ENCODE assay signal across 22 cellular contexts in genomic region chr9:70576121-70576520, GRCh38.
DNase-seq lines count a peak whose midpoint lies in the region; ATAC-seq, FAIRE-seq and TF ChIP-seq lines count a peak whose summit lies in the region.
"Had no signal": no experiment of that assay in that cellular context is flagged by ENCODE, and none has a peak within 500 bp of the region (broad histone marks: within the 10 kb centered on the region; RNA-seq: fewer than 3 reads in every experiment).

No MANE protein-coding gene starts in this region.

- H3K4me3 ChIP-seq in kidney (ENCODE audit: low read length in 2 of 2) (no peak overlapping the region), tibial nerve (no peak overlapping the region), body of pancreas (no peak overlapping the region), endodermal cell (ENCODE audit: low read length) (no peak overlapping the region)
- H3K4me3 ChIP-seq: A549, GM23248 had no signal

- peak; percentile 29 for DNase-seq in CD1c-positive myeloid dendritic cell (ENCODE audit: extremely low spot score)
- DNase-seq in kidney, result no peak
- DNase-seq in tibial nerve (ENCODE audit: low spot score in 2 of 2), result no peak
- DNase-seq in GM20000 (ENCODE audit: low spot score), result no peak
- no peak for DNase-seq in body of pancreas
- no peak for DNase-seq in endodermal cell
- DNase-seq: 8988T; CD4-positive, alpha-beta T cell; CD8-positive, alpha-beta memory T cell; DMS 273 treated with DMSO at 0.1 percent for 48 hours; DMS79; GF-D8; GM23248; H7; HCEC 1CT had no signal

- H3K4me1 Mint-ChIP-seq in dendritic cell treated with granulocyte-macrophage colony-stimulating factor and Interleukin-4, amounts not matched to agents 40 ng/mL and 50 ng/mL, for 4 days (ENCODE audit: low read depth), result peaks cover 42% of the 10 kb centered on the region
- peaks cover 8% of the 10 kb centered on the region for H3K4me1 Mint-ChIP-seq in endodermal cell
- H3K4me1 Mint-ChIP-seq: CD8-positive, alpha-beta memory T cell had no signal

- ATAC-seq in body of pancreas, result no peak
- ATAC-seq: A549 had no signal

- H3K27ac Mint-ChIP-seq in dendritic cell treated with granulocyte-macrophage colony-stimulating factor and Interleukin-4, amounts not matched to agents 40 ng/mL and 50 ng/mL, for 4 days, result peak overlapping the region; percentile 58
- no peak overlapping the region for H3K27ac Mint-ChIP-seq in endodermal cell
- H3K27ac Mint-ChIP-seq: CD4-positive, alpha-beta T cell; CD8-positive, alpha-beta memory T cell had no signal

- no peaks in the 10 kb centered on the region for H3K36me3 Mint-ChIP-seq in dendritic cell treated with granulocyte-macrophage colony-stimulating factor and Interleukin-4, amounts not matched to agents 40 ng/mL and 50 ng/mL, for 4 days (ENCODE audit: low read depth)
- no peaks in the 10 kb centered on the region for H3K36me3 Mint-ChIP-seq in endodermal cell (ENCODE audit: low read depth)

- H3K27me3 ChIP-seq in tibial nerve (no peaks in the 10 kb centered on the region), body of pancreas (no peaks in the 10 kb centered on the region), endodermal cell (ENCODE audit: control insufficient read depth, insufficient read depth, low read length, poor library complexity, severe bottlenecking) (no peaks in the 10 kb centered on the region)

- H3K27ac ChIP-seq in kidney (ENCODE audit: low read depth in 2 of 2, low read length in 2 of 2) (peak overlapping the region; percentile 24 to 33), tibial nerve (peak overlapping the region in 3 of 4 donors; percentile 52 to 85 (median 81)), body of pancreas (no peak overlapping the region), endodermal cell (ENCODE audit: low read depth, low read length) (no peak overlapping the region)
- H3K27ac ChIP-seq: A549, C4-2B, GM23248 had no signal

- FAIRE-seq in kidney (lab: Jason Lieb, UNC), result no peak
- FAIRE-seq: A549, D721Med, GM12891, GM18507, H1 had no signal

- no peaks in the 10 kb centered on the region for H3K9me3 Mint-ChIP-seq in dendritic cell treated with granulocyte-macrophage colony-stimulating factor and Interleukin-4, amounts not matched to agents 40 ng/mL and 50 ng/mL, for 4 days
- no peaks in the 10 kb centered on the region for H3K9me3 Mint-ChIP-seq in endodermal cell
- H3K9me3 Mint-ChIP-seq: CD4-positive, alpha-beta T cell; CD8-positive, alpha-beta memory T cell had no signal

- intact Hi-C loops in dendritic cell treated with granulocyte-macrophage colony-stimulating factor and Interleukin-4, amounts not matched to agents 40 ng/mL and 50 ng/mL, for 4 days (cut with micrococcal nuclease), result loop anchor here (2.0 kb wide), 1 partner anchor 13 kb away; no protein-coding TSS in a partner anchor
- intact Hi-C loops in kidney (cut with DNase I), result no loop called here
- intact Hi-C loops in body of pancreas (cut with DNase I), result no loop called here

- no peak for TF ChIP-seq CTCF in kidney (IDR thresholded peaks at IDR 0.05; ENCODE audit: borderline replicate concordance, extremely low read depth, insufficient read depth)
- TF ChIP-seq CTCF in tibial nerve (IDR thresholded peaks at IDR 0.05), result no peak
- no peak for TF ChIP-seq CTCF in GM20000 (IDR thresholded peaks at IDR 0.05; ENCODE audit: extremely low read depth, missing control alignments)
- no peak for TF ChIP-seq CTCF in body of pancreas (IDR thresholded peaks at IDR 0.05)
- TF ChIP-seq CTCF in endodermal cell (conservative IDR thresholded peaks at IDR 0.05), result no peak

- H3K9me3 ChIP-seq in kidney (ENCODE audit: control insufficient read depth in 1 of 2, low read length in 2 of 2), result no peaks in the 10 kb centered on the region
- H3K9me3 ChIP-seq in tibial nerve, result no peaks in the 10 kb centered on the region
- H3K9me3 ChIP-seq in body of pancreas, result no peaks in the 10 kb centered on the region
- no peaks in the 10 kb centered on the region for H3K9me3 ChIP-seq in endodermal cell (ENCODE audit: control insufficient read depth, low read length)
- H3K9me3 ChIP-seq: A549 had no signal

- TF ChIP-seq POLR2A in tibial nerve (IDR thresholded peaks at IDR 0.05) (no peak), body of pancreas (IDR thresholded peaks at IDR 0.05) (no peak)

- no peaks in the 10 kb centered on the region for H3K27me3 Mint-ChIP-seq in dendritic cell treated with granulocyte-macrophage colony-stimulating factor and Interleukin-4, amounts not matched to agents 40 ng/mL and 50 ng/mL, for 4 days
- H3K27me3 Mint-ChIP-seq in endodermal cell (ENCODE audit: insufficient read depth), result no peaks in the 10 kb centered on the region
- H3K27me3 Mint-ChIP-seq: CD4-positive, alpha-beta T cell had no signal

- WGBS in tibial nerve, 2 donors, result 95 to 97% methylated on average over 2 of the region's 2 CpGs
- 90 to 95% methylated on average over 2 of the region's 2 CpGs for WGBS in body of pancreas, 2 donors
- WGBS in endodermal cell (ENCODE audit: insufficient coverage in 1 of 2, insufficient read length in 1 of 2), 2 experiments, result 83 to 87% methylated on average over 1 to 2 of the region's 2 CpGs

- H3K36me3 ChIP-seq in kidney (ENCODE audit: control insufficient read depth in 1 of 2, insufficient read depth in 2 of 2, low read length in 2 of 2) (no peaks in the 10 kb centered on the region), tibial nerve (no peaks in the 10 kb centered on the region), body of pancreas (replicated peaks in 1 of 2; ENCODE audit: insufficient read depth in 1 of 2, low read depth in 2 of 2) (no peaks in the 10 kb centered on the region), endodermal cell (ENCODE audit: control insufficient read depth, insufficient read depth, low read length) (no peaks in the 10 kb centered on the region)

- no peak for TF ChIP-seq EP300 in tibial nerve (IDR thresholded peaks at IDR 0.05)

- no peak overlapping the region for H3K9ac ChIP-seq in kidney (ENCODE audit: low read length in 2 of 2)
- H3K9ac ChIP-seq in endodermal cell (ENCODE audit: extremely low read depth, low read length, poor library complexity, severe bottlenecking), result no peak overlapping the region
- H3K9ac ChIP-seq: GM23248 had no signal

- no peak overlapping the region for H3K4me3 Mint-ChIP-seq in dendritic cell treated with granulocyte-macrophage colony-stimulating factor and Interleukin-4, amounts not matched to agents 40 ng/mL and 50 ng/mL, for 4 days
- no peak overlapping the region for H3K4me3 Mint-ChIP-seq in endodermal cell
- H3K4me3 Mint-ChIP-seq: CD4-positive, alpha-beta T cell; CD8-positive, alpha-beta memory T cell had no signal

- H3K4me1 ChIP-seq in kidney (ENCODE audit: control insufficient read depth in 1 of 2, insufficient read depth in 1 of 2, low read depth in 1 of 2, low read length in 2 of 2) (peaks cover 12 to 21% of the 10 kb centered on the region in 2 donors), tibial nerve (peaks cover 0 to 63% (median 25%) of the 10 kb centered on the region in 4 donors), body of pancreas (no peaks in the 10 kb centered on the region), endodermal cell (ENCODE audit: control insufficient read depth, insufficient read depth, low read length) (no peaks in the 10 kb centered on the region)
- H3K4me1 ChIP-seq: A549 had no signal

Comparison
In these comparisons a context has a peak if more than half of its experiments do, and no peak if none do; other contexts are left out.
1. H3K27ac ChIP-seq: peak in kidney (2 of 2) and tibial nerve (3 of 4); none in body of pancreas (0 of 4) and endodermal cell (single experiment).